Comparison of ENCODE assay signal across 8 cellular contexts in genomic region chr2:46010925-46011490, GRCh38.
DNase-seq lines count a peak whose midpoint lies in the region; ATAC-seq, FAIRE-seq and TF ChIP-seq lines count a peak whose summit lies in the region.

No MANE protein-coding gene starts in this region.

- H3K27me3 ChIP-seq in bronchial epithelial cell (ENCODE audit: control insufficient read depth, insufficient read depth, low read length), result no peaks in the 10 kb centered on the region

- TF ChIP-seq POLR2A in GM12892 (IDR thresholded peaks at IDR 0.05; ENCODE audit: low read depth, low read length), result no peak

- DNase-seq in AG09309 (ENCODE audit: low read depth) (no peak), GM12892 (ENCODE audit: insufficient read length) (no peak), NCI-H69 (lab: John Stamatoyannopoulos, UW) (peak; percentile 29), bronchial epithelial cell (ENCODE audit: low read depth) (peak; percentile 67), left colon (no peak), HuH-7 (ENCODE audit: low spot score) (no peak)

- intact Hi-C loops in left colon (cut with DNase I, micrococcal nuclease), result loop anchor here in 1 of 2 donors (2.0 kb wide), 1 partner anchor 450 kb away; no protein-coding TSS in a partner anchor

- H3K4me3 ChIP-seq in AG09309 (ENCODE audit: control insufficient read depth, low read depth, low read length) (no peak overlapping the region), bronchial epithelial cell (ENCODE audit: low read depth, low read length) (no peak overlapping the region)

- ATAC-seq in left colon (peak; percentile 43), HG03520 (IDR thresholded peaks at IDR 0.05; ENCODE audit: unreplicated experiment) (no peak), HG03196 (IDR thresholded peaks at IDR 0.05; ENCODE audit: unreplicated experiment) (no peak)

- peaks cover 2% of the 10 kb centered on the region for H3K36me3 ChIP-seq in bronchial epithelial cell (ENCODE audit: control insufficient read depth, insufficient read depth, low read length)

- FAIRE-seq in GM12892 (lab: Jason Lieb, UNC), result peak; percentile 14
- FAIRE-seq in bronchial epithelial cell (lab: Jason Lieb, UNC), result no peak

- TF ChIP-seq CTCF in AG09309 (IDR thresholded peaks at IDR 0.05; ENCODE audit: control insufficient read depth, insufficient read depth, low read depth, low read length, missing control alignments) (peak; percentile 56), bronchial epithelial cell (IDR thresholded peaks at IDR 0.05; ENCODE audit: insufficient read depth, low read length, severe bottlenecking) (peak; percentile 48)

Comparison
In these comparisons a context has a peak if more than half of its experiments do, and no peak if none do; other contexts are left out.
1. DNase-seq: peak in NCI-H69 (single experiment) and bronchial epithelial cell (single experiment); none in AG09309 (single experiment), GM12892 (single experiment), left colon (0 of 2) and HuH-7 (single experiment).